8 cellular contexts compared by ENCODE assay signal in genomic region chr10:110226926-110227641, GRCh38. TPM values are rescaled to one million over a fixed set of nuclear protein-coding genes. Genes with fewer than 3 reads are reported as not detected.
DNase-seq lines count a peak whose midpoint lies in the region; ATAC-seq and TF ChIP-seq lines count a peak whose summit lies in the region.

No MANE protein-coding gene starts in this region.

- peaks cover 31% of the 10 kb centered on the region for H3K4me1 Mint-ChIP-seq in activated T-cell treated with anti-CD3 and anti-CD28 coated beads, Interleukin-2, amount 50 U/mL, for 4 hours (ENCODE audit: low read depth)
- H3K4me1 Mint-ChIP-seq in stimulated activated naive CD8-positive, alpha-beta T cell treated with anti-CD3 and anti-CD28 coated beads, Interleukin-15, Interleukin-2, amounts not matched to agents 100 ng/mL and 50 ng/mL, for 24 hours (ENCODE audit: low read depth): peaks cover 35% of the 10 kb centered on the region

- peaks cover 3% of the 10 kb centered on the region for H3K36me3 ChIP-seq in OCI-LY3 (replicated peaks; ENCODE audit: low read depth, low read length)
- H3K36me3 ChIP-seq in mucosa of stomach (ENCODE audit: control insufficient read depth, insufficient read depth, low read length): no peaks in the 10 kb centered on the region

- H3K9me3 ChIP-seq in OCI-LY3 (ENCODE audit: insufficient read depth, low read length): no peaks in the 10 kb centered on the region
- H3K9me3 ChIP-seq in mucosa of stomach (ENCODE audit: control insufficient read depth, low read length): no peaks in the 10 kb centered on the region

- no peak overlapping the region for H3K27ac ChIP-seq in OCI-LY3 (ENCODE audit: low read length)

- no peaks in the 10 kb centered on the region for H3K9me3 Mint-ChIP-seq in activated T-cell treated with anti-CD3 and anti-CD28 coated beads, Interleukin-2, amount 50 U/mL, for 4 hours
- H3K9me3 Mint-ChIP-seq in stimulated activated naive CD8-positive, alpha-beta T cell treated with anti-CD3 and anti-CD28 coated beads, Interleukin-15, Interleukin-2, amounts not matched to agents 100 ng/mL and 50 ng/mL, for 24 hours: no peaks in the 10 kb centered on the region

- peak overlapping the region; percentile 65 for H3K4me2 ChIP-seq in OCI-LY3 (ENCODE audit: low read length)

- H3K27me3 Mint-ChIP-seq in activated T-cell treated with anti-CD3 and anti-CD28 coated beads, Interleukin-2, amount 50 U/mL, for 4 hours (ENCODE audit: low read depth): no peaks in the 10 kb centered on the region
- no peaks in the 10 kb centered on the region for H3K27me3 Mint-ChIP-seq in stimulated activated naive CD8-positive, alpha-beta T cell treated with anti-CD3 and anti-CD28 coated beads, Interleukin-15, Interleukin-2, amounts not matched to agents 100 ng/mL and 50 ng/mL, for 24 hours

- DNase-seq in 8988T (peak; percentile 68), GM12865 (ENCODE audit: low read depth) (no peak), epithelial cell of proximal tubule (ENCODE audit: low read depth) (no peak)
- DNase-seq in activated T-cell treated with anti-CD3 and anti-CD28 coated beads, Interleukin-2, amount 50 U/mL, for 4 hours: peak; percentile 81

- H3K4me1 ChIP-seq in OCI-LY3 (ENCODE audit: low read length) (peaks cover 15% of the 10 kb centered on the region), mucosa of stomach (ENCODE audit: control insufficient read depth, insufficient read depth, low read length) (peaks cover 8% of the 10 kb centered on the region)

- H3K27me3 ChIP-seq in OCI-LY3 (ENCODE audit: low read depth, low read length) (no peaks in the 10 kb centered on the region), mucosa of stomach (ENCODE audit: control insufficient read depth, insufficient read depth, low read length) (no peaks in the 10 kb centered on the region)

- H3K27ac Mint-ChIP-seq in stimulated activated naive CD8-positive, alpha-beta T cell treated with anti-CD3 and anti-CD28 coated beads, Interleukin-15, Interleukin-2, amounts not matched to agents 100 ng/mL and 50 ng/mL, for 24 hours: peak overlapping the region; percentile 95

- H3K9ac ChIP-seq in OCI-LY3 (ENCODE audit: low read length) (peak overlapping the region; percentile 65), mucosa of stomach (ENCODE audit: low read length) (peak overlapping the region; percentile 59)

- H3K4me3 ChIP-seq in GM12865 (ENCODE audit: low read depth, low read length): peak overlapping the region; percentile 89
- peak overlapping the region; percentile 99 for H3K4me3 ChIP-seq in OCI-LY3 (ENCODE audit: low read length)
- H3K4me3 ChIP-seq in epithelial cell of proximal tubule (ENCODE audit: low read depth, low read length): peak overlapping the region; percentile 73
- peak overlapping the region; percentile 28 for H3K4me3 ChIP-seq in mucosa of stomach (ENCODE audit: low read length)

- no peaks in the 10 kb centered on the region for H3K79me2 ChIP-seq in OCI-LY3 (ENCODE audit: low read length)

- no peak overlapping the region for H2AFZ ChIP-seq in OCI-LY3 (ENCODE audit: low read depth, low read length)

- H4K20me1 ChIP-seq in OCI-LY3 (ENCODE audit: insufficient read depth, low read length): peaks cover 23% of the 10 kb centered on the region

- TF ChIP-seq CTCF in GM12865 (IDR thresholded peaks at IDR 0.05; ENCODE audit: insufficient read depth, low read depth, low read length, missing control alignments) (no peak), OCI-LY3 (IDR thresholded peaks at IDR 0.05; ENCODE audit: low read depth, low read length) (no peak), epithelial cell of proximal tubule (conservative IDR thresholded peaks at IDR 0.05; ENCODE audit: low read depth, low read length) (no peak)

- H3K36me3 Mint-ChIP-seq in activated T-cell treated with anti-CD3 and anti-CD28 coated beads, Interleukin-2, amount 50 U/mL, for 4 hours (ENCODE audit: insufficient read depth): peaks cover 12% of the 10 kb centered on the region
- H3K36me3 Mint-ChIP-seq in stimulated activated naive CD8-positive, alpha-beta T cell treated with anti-CD3 and anti-CD28 coated beads, Interleukin-15, Interleukin-2, amounts not matched to agents 100 ng/mL and 50 ng/mL, for 24 hours (ENCODE audit: low read depth): peaks cover 5% of the 10 kb centered on the region

- ATAC-seq in activated T-cell treated with anti-CD3 and anti-CD28 coated beads, Interleukin-2, amount 50 U/mL, for 4 hours: peak; percentile 26 to 27
- no peak for ATAC-seq in GM21528 (IDR thresholded peaks at IDR 0.05; ENCODE audit: low FRiP score, unreplicated experiment)

- peak overlapping the region; percentile 94 for H3K4me3 Mint-ChIP-seq in activated T-cell treated with anti-CD3 and anti-CD28 coated beads, Interleukin-2, amount 50 U/mL, for 4 hours
- peak overlapping the region; percentile 91 for H3K4me3 Mint-ChIP-seq in stimulated activated naive CD8-positive, alpha-beta T cell treated with anti-CD3 and anti-CD28 coated beads, Interleukin-15, Interleukin-2, amounts not matched to agents 100 ng/mL and 50 ng/mL, for 24 hours

RNA-seq across cellular contexts. Expression of gene MXI1, which starts 19.7 kb away (rescaled TPM):
- total RNA-seq in activated T-cell treated with anti-CD3 and anti-CD28 coated beads, Interleukin-2, amount 50 U/mL, for 4 hours: 10 to 100 TPM; 13.6 to 14.5 (median 14.2) TPM
- 5.4 and 12.6 TPM in 2 replicates for total RNA-seq in epithelial cell of proximal tubule

Comparison
In these comparisons a context has a peak if more than half of its experiments do, and no peak if none do; other contexts are left out.
1. DNase-seq: peak in 8988T (single experiment) and activated T-cell treated with anti-CD3 and anti-CD28 coated beads, Interleukin-2, amount 50 U/mL, for 4 hours (single experiment); none in GM12865 (single experiment) and epithelial cell of proximal tubule (single experiment).
2. H3K4me3 ChIP-seq: peak in every context shown above with its lines; median percentile 99 in OCI-LY3; 89 in GM12865; 73 in epithelial cell of proximal tubule; 28 in mucosa of stomach.